Comparison of ENCODE assay signal across 21 cellular contexts in genomic region chr15:77063249-77063648, GRCh38.
DNase-seq lines count a peak whose midpoint lies in the region; ATAC-seq and TF ChIP-seq lines count a peak whose summit lies in the region.
"Had no signal": no experiment of that assay in that cellular context is flagged by ENCODE, and none has a peak within 500 bp of the region (broad histone marks: within the 10 kb centered on the region; RNA-seq: fewer than 3 reads in every experiment).

No MANE protein-coding gene starts in this region.

- H3K4me3 ChIP-seq in adipocyte (ENCODE audit: low read length), result no peak overlapping the region
- H3K4me3 ChIP-seq: SJSA1 had no signal

- no peaks in the 10 kb centered on the region for H3K27me3 ChIP-seq in adipocyte (replicated peaks; ENCODE audit: control insufficient read depth, insufficient read depth, low read length)
- H3K27me3 ChIP-seq: BE2C, SJSA1 had no signal

- no peak for TF ChIP-seq CTCF in nephron progenitor cell (IDR thresholded peaks at IDR 0.05)

- peaks cover 4% of the 10 kb centered on the region for H3K36me3 ChIP-seq in adipocyte (ENCODE audit: control insufficient read depth, insufficient read depth, low read length, severe bottlenecking)

- peaks cover 90% of the 10 kb centered on the region for H3K4me1 ChIP-seq in adipocyte (ENCODE audit: control insufficient read depth, insufficient read depth, low read length)

- peaks cover 82% of the 10 kb centered on the region for H3K4me1 Mint-ChIP-seq in stimulated activated naive CD8-positive, alpha-beta T cell treated with anti-CD3 and anti-CD28 coated beads, Interleukin-15, Interleukin-2, amounts not matched to agents 100 ng/mL and 50 ng/mL, for 24 hours (ENCODE audit: low read depth)
- peaks cover 54% of the 10 kb centered on the region for H3K4me1 Mint-ChIP-seq in stimulated activated naive CD8-positive, alpha-beta T cell treated with anti-CD3 and anti-CD28 coated beads, Interleukin-15, amount 100 ng/mL, for 72 hours
- peaks cover 84% of the 10 kb centered on the region for H3K4me1 Mint-ChIP-seq in nephron progenitor cell

- DNase-seq in stimulated activated naive CD8-positive, alpha-beta T cell treated with anti-CD3 and anti-CD28 coated beads, Interleukin-15, amount 100 ng/mL, for 72 hours, result no peak
- DNase-seq in adipocyte (ENCODE audit: low read depth), result no peak
- no peak for DNase-seq in nephron progenitor cell
- no peak for DNase-seq in GF-D8 (lab: John Stamatoyannopoulos, UW)
- DNase-seq: BE2C; CD8-positive, alpha-beta memory T cell; DMS79 treated with DMSO at 0.1 percent for 48 hours; MV-4-11; NCI-H2029; NCI-H446; NCI-H524 treated with DMSO at 0.1 percent for 48 hours; NCI-H774; NK-92 treated with Interleukin-12 subunit alpha and Interleukin-12 subunit beta, amount 100 ng/mL, for 24 hours; Right ventricle myocardium superior; RPMI8226 had no signal

- H3K27me3 Mint-ChIP-seq in stimulated activated naive CD8-positive, alpha-beta T cell treated with anti-CD3 and anti-CD28 coated beads, Interleukin-15, Interleukin-2, amounts not matched to agents 100 ng/mL and 50 ng/mL, for 24 hours, result no peaks in the 10 kb centered on the region
- H3K27me3 Mint-ChIP-seq in stimulated activated naive CD8-positive, alpha-beta T cell treated with anti-CD3 and anti-CD28 coated beads, Interleukin-15, amount 100 ng/mL, for 72 hours, result no peaks in the 10 kb centered on the region
- no peaks in the 10 kb centered on the region for H3K27me3 Mint-ChIP-seq in nephron progenitor cell (ENCODE audit: low read depth, poor library complexity)

- peak overlapping the region; percentile 65 for H3K9ac ChIP-seq in adipocyte (ENCODE audit: low read length)

- H3K4me3 Mint-ChIP-seq in stimulated activated naive CD8-positive, alpha-beta T cell treated with anti-CD3 and anti-CD28 coated beads, Interleukin-15, Interleukin-2, amounts not matched to agents 100 ng/mL and 50 ng/mL, for 24 hours, result no peak overlapping the region
- no peak overlapping the region for H3K4me3 Mint-ChIP-seq in stimulated activated naive CD8-positive, alpha-beta T cell treated with anti-CD3 and anti-CD28 coated beads, Interleukin-15, amount 100 ng/mL, for 72 hours
- H3K4me3 Mint-ChIP-seq in nephron progenitor cell, result no peak overlapping the region
- H3K4me3 Mint-ChIP-seq: CD14-positive monocyte; CD8-positive, alpha-beta memory T cell had no signal

- peak overlapping the region; percentile 15 for H3K27ac Mint-ChIP-seq in stimulated activated naive CD8-positive, alpha-beta T cell treated with anti-CD3 and anti-CD28 coated beads, Interleukin-15, Interleukin-2, amounts not matched to agents 100 ng/mL and 50 ng/mL, for 24 hours
- no peak overlapping the region for H3K27ac Mint-ChIP-seq in stimulated activated naive CD8-positive, alpha-beta T cell treated with anti-CD3 and anti-CD28 coated beads, Interleukin-15, amount 100 ng/mL, for 72 hours
- H3K27ac Mint-ChIP-seq in nephron progenitor cell, result peak overlapping the region; percentile 72
- H3K27ac Mint-ChIP-seq: CD8-positive, alpha-beta memory T cell had no signal

- H3K9me3 Mint-ChIP-seq in stimulated activated naive CD8-positive, alpha-beta T cell treated with anti-CD3 and anti-CD28 coated beads, Interleukin-15, Interleukin-2, amounts not matched to agents 100 ng/mL and 50 ng/mL, for 24 hours, result no peaks in the 10 kb centered on the region
- H3K9me3 Mint-ChIP-seq in stimulated activated naive CD8-positive, alpha-beta T cell treated with anti-CD3 and anti-CD28 coated beads, Interleukin-15, amount 100 ng/mL, for 72 hours, result no peaks in the 10 kb centered on the region
- peaks cover 3% of the 10 kb centered on the region for H3K9me3 Mint-ChIP-seq in nephron progenitor cell
- H3K9me3 Mint-ChIP-seq: CD8-positive, alpha-beta memory T cell had no signal

- peaks cover 15% of the 10 kb centered on the region for H3K36me3 Mint-ChIP-seq in stimulated activated naive CD8-positive, alpha-beta T cell treated with anti-CD3 and anti-CD28 coated beads, Interleukin-15, Interleukin-2, amounts not matched to agents 100 ng/mL and 50 ng/mL, for 24 hours (ENCODE audit: low read depth)
- H3K36me3 Mint-ChIP-seq in nephron progenitor cell (ENCODE audit: low read depth), result peaks cover 21% of the 10 kb centered on the region
- H3K36me3 Mint-ChIP-seq: CD14-positive monocyte; CD8-positive, alpha-beta memory T cell had no signal

- H3K9me3 ChIP-seq in adipocyte (ENCODE audit: control insufficient read depth, low read length), result no peaks in the 10 kb centered on the region
- H3K9me3 ChIP-seq: BE2C, SJSA1 had no signal

- no peak for ATAC-seq in stimulated activated naive CD8-positive, alpha-beta T cell treated with anti-CD3 and anti-CD28 coated beads, Interleukin-15, amount 100 ng/mL, for 72 hours
- no peak for ATAC-seq in HG03159 (IDR thresholded peaks at IDR 0.05; ENCODE audit: unreplicated experiment)
- no peak for ATAC-seq in HG02970 (IDR thresholded peaks at IDR 0.05; ENCODE audit: low FRiP score, unreplicated experiment)
- ATAC-seq: HepG2 had no signal

Comparison
In these comparisons a context has a peak if more than half of its experiments do, and no peak if none do; other contexts are left out.
1. H3K27ac Mint-ChIP-seq: peak in stimulated activated naive CD8-positive, alpha-beta T cell treated with anti-CD3 and anti-CD28 coated beads, Interleukin-15, Interleukin-2, amounts not matched to agents 100 ng/mL and 50 ng/mL, for 24 hours (single experiment) and nephron progenitor cell (single experiment); none in stimulated activated naive CD8-positive, alpha-beta T cell treated with anti-CD3 and anti-CD28 coated beads, Interleukin-15, amount 100 ng/mL, for 72 hours (0 of 2).